ENCODE assay signal across 1 cellular context in the genomic region with DNA sequence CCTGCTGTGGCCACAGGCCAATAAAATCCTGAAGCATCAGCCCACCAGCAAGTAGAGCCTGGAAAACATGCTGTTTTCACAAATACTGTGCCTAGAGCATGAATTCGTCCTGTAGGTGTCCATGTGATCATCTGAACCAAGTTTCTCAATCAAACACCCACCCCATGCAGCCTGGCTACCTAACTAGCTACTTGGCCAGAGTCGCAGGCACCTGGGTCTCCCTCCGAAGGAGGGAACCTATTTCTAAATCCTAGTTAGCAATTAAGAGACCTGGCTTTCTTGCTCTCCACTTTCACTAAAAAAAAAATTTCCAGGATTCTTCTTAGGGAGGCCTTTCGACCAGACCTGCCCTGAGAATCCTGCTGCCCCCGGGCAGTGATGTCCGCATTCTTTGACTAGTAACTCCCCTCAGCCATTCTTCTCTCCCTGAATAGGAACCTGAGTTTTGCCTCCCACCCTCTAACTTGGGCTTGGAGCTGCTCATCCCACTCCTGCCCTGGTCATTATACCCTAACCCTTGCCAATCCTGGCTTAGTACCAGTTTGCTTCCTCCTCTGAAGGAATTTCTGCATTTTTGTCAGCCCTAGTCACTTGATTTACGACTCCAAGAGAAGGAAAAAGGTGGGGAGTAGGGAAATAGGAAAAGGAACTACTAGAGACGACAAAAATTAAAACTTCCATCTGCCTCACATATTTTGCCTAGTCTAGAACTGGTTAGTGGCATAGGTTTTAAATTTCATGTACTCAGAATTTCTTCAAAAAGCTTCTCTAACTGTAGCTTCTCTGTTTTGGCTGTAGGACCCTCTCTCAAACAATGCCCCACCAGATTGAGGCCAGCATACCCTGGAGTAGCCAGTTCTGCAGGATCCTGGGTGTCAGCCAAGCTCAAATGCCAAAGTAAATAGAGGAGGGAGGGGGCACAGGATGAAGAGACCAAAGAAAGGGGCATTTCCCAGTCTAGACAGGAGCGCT.
A peak's percentile ranks its signal among the peaks of the same experiment; 100 is the strongest.
TF ChIP-seq lines count a peak whose summit lies in the region.

No MANE protein-coding gene starts in this region.

TF ChIP-seq in HepG2, 621 proteins besides CTCF, POLR2A, EP300 and RAD21 (continues in another document):
- TF ChIP-seq PHF8 (CRISPR knock-in tag; IDR thresholded peaks at IDR 0.05), result peak; percentile 8; the same call in 1 of the 2 replicates
- TF ChIP-seq TRIM24 (CRISPR knock-in tag; IDR thresholded peaks at IDR 0.05), result no peak
- peak; percentile 54 for TF ChIP-seq TEAD3 (CRISPR knock-in tag; optimal IDR thresholded peaks at IDR 0.05; ENCODE audit: borderline replicate concordance)
- TF ChIP-seq, protein P1, sequence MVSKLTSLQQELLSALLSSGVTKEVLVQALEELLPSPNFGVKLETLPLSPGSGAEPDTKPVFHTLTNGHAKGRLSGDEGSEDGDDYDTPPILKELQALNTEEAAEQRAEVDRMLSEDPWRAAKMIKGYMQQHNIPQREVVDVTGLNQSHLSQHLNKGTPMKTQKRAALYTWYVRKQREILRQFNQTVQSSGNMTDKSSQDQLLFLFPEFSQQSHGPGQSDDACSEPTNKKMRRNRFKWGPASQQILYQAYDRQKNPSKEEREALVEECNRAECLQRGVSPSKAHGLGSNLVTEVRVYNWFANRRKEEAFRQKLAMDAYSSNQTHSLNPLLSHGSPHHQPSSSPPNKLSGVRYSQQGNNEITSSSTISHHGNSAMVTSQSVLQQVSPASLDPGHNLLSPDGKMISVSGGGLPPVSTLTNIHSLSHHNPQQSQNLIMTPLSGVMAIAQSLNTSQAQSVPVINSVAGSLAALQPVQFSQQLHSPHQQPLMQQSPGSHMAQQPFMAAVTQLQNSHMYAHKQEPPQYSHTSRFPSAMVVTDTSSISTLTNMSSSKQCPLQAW (CRISPR knock-in tag; IDR thresholded peaks at IDR 0.05), result peak; percentile 49; the same call in 1 of the 2 replicates
- TF ChIP-seq ZNF512 (CRISPR knock-in tag; IDR thresholded peaks at IDR 0.05), result no peak
- TF ChIP-seq ZNF850 (CRISPR knock-in tag; conservative IDR thresholded peaks at IDR 0.05), result 0 out of 2 replicates have a peak, but pooled peaks have one; percentile 35
- TF ChIP-seq SOX5 (CRISPR knock-in tag; IDR thresholded peaks at IDR 0.05; ENCODE audit: borderline replicate concordance), result 0 out of 2 replicates have a peak, but pooled peaks have one; percentile 11
- TF ChIP-seq ZBTB37 (CRISPR knock-in tag; IDR thresholded peaks at IDR 0.05), result peak; percentile 78; the same call in 1 of the 2 replicates
- TF ChIP-seq RBM22 (optimal IDR thresholded peaks at IDR 0.05; ENCODE audit: low read length), result no peak
- TF ChIP-seq SIX1 (CRISPR knock-in tag; IDR thresholded peaks at IDR 0.05; ENCODE audit: borderline replicate concordance), result peak; percentile 39; the same call in 1 of the 2 replicates
- peak; percentile 23; the same call in 1 of the 2 replicates for TF ChIP-seq FOSL2 (CRISPR knock-in tag; IDR thresholded peaks at IDR 0.05)
- no peak for TF ChIP-seq ZNF547 (CRISPR knock-in tag; IDR thresholded peaks at IDR 0.05)
- TF ChIP-seq NR1H2 (CRISPR knock-in tag; IDR thresholded peaks at IDR 0.05; ENCODE audit: borderline replicate concordance, low read depth), result no peak
- TF ChIP-seq BCL6 (CRISPR knock-in tag; IDR thresholded peaks at IDR 0.05), result no peak
- no peak for TF ChIP-seq ZNF556 (CRISPR knock-in tag; IDR thresholded peaks at IDR 0.05; ENCODE audit: borderline replicate concordance)
- TF ChIP-seq ZBTB33 (CRISPR knock-in tag; IDR thresholded peaks at IDR 0.05), result no peak
- 0 out of 2 replicates have a peak, but pooled peaks have one; percentile 17 for TF ChIP-seq RXRB (CRISPR knock-in tag; IDR thresholded peaks at IDR 0.05; ENCODE audit: borderline replicate concordance)
- TF ChIP-seq, protein P2, sequence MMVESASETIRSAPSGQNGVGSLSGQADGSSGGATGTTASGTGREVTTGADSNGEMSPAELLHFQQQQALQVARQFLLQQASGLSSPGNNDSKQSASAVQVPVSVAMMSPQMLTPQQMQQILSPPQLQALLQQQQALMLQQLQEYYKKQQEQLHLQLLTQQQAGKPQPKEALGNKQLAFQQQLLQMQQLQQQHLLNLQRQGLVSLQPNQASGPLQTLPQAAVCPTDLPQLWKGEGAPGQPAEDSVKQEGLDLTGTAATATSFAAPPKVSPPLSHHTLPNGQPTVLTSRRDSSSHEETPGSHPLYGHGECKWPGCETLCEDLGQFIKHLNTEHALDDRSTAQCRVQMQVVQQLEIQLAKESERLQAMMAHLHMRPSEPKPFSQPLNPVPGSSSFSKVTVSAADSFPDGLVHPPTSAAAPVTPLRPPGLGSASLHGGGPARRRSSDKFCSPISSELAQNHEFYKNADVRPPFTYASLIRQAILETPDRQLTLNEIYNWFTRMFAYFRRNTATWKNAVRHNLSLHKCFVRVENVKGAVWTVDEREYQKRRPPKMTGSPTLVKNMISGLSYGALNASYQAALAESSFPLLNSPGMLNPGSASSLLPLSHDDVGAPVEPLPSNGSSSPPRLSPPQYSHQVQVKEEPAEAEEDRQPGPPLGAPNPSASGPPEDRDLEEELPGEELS (CRISPR knock-in tag; IDR thresholded peaks at IDR 0.05), result peak; percentile 45; the same call in 1 of the 2 replicates
- peak; percentile 56 for TF ChIP-seq XRCC5 (optimal IDR thresholded peaks at IDR 0.05; ENCODE audit: low read length)
- TF ChIP-seq ZNF558 (CRISPR knock-in tag; IDR thresholded peaks at IDR 0.05; ENCODE audit: borderline replicate concordance), result no peak
- TF ChIP-seq RXRA (CRISPR knock-in tag; IDR thresholded peaks at IDR 0.05), result no peak
- TF ChIP-seq FOXA1 (IDR thresholded peaks at IDR 0.05), result no peak
- peak; percentile 93 for TF ChIP-seq FOXA1 (CRISPR knock-in tag; IDR thresholded peaks at IDR 0.05)
- TF ChIP-seq SOX6 (IDR thresholded peaks at IDR 0.05), result no peak
- peak; percentile 38; the same call in 1 of the 2 replicates for TF ChIP-seq SOX6 (CRISPR knock-in tag; IDR thresholded peaks at IDR 0.05)
- TF ChIP-seq ZNF256 (CRISPR knock-in tag; conservative IDR thresholded peaks at IDR 0.05), result no peak
- TF ChIP-seq, protein P3, sequence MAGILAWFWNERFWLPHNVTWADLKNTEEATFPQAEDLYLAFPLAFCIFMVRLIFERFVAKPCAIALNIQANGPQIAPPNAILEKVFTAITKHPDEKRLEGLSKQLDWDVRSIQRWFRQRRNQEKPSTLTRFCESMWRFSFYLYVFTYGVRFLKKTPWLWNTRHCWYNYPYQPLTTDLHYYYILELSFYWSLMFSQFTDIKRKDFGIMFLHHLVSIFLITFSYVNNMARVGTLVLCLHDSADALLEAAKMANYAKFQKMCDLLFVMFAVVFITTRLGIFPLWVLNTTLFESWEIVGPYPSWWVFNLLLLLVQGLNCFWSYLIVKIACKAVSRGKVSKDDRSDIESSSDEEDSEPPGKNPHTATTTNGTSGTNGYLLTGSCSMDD (CRISPR knock-in tag; IDR thresholded peaks at IDR 0.05), result no peak
- TF ChIP-seq MAZ (IDR thresholded peaks at IDR 0.05; ENCODE audit: borderline replicate concordance, low read depth, low read length), result no peak
- TF ChIP-seq MAZ (CRISPR knock-in tag; IDR thresholded peaks at IDR 0.05; ENCODE audit: low read depth), result peak; percentile 44; the same call in 1 of the 2 replicates
- 0 out of 2 replicates have a peak, but pooled peaks have one; percentile 15 for TF ChIP-seq ZNF501 (CRISPR knock-in tag; IDR thresholded peaks at IDR 0.05)
- TF ChIP-seq CC2D1A (CRISPR knock-in tag; IDR thresholded peaks at IDR 0.05), result no peak
- TF ChIP-seq HNRNPL (IDR thresholded peaks at IDR 0.05; ENCODE audit: low read depth, low read length), result no peak
- 0 out of 2 replicates have a peak, but pooled peaks have one; percentile 51 for TF ChIP-seq ZNF816 (CRISPR knock-in tag; IDR thresholded peaks at IDR 0.05; ENCODE audit: borderline replicate concordance)
- 0 out of 2 replicates have a peak, but pooled peaks have one; percentile 18 for TF ChIP-seq MED1 (CRISPR knock-in tag; IDR thresholded peaks at IDR 0.05)
- peak; percentile 30 for TF ChIP-seq U2AF1 (optimal IDR thresholded peaks at IDR 0.05; ENCODE audit: low read depth, low read length)
- TF ChIP-seq FOXA3 (CRISPR knock-in tag; IDR thresholded peaks at IDR 0.05), result peak; percentile 93
- TF ChIP-seq, protein P4, sequence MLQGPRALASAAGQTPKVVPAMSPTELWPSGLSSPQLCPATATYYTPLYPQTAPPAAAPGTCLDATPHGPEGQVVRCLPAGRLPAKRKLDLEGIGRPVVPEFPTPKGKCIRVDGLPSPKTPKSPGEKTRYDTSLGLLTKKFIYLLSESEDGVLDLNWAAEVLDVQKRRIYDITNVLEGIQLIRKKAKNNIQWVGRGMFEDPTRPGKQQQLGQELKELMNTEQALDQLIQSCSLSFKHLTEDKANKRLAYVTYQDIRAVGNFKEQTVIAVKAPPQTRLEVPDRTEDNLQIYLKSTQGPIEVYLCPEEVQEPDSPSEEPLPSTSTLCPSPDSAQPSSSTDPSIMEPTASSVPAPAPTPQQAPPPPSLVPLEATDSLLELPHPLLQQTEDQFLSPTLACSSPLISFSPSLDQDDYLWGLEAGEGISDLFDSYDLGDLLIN (CRISPR knock-in tag; IDR thresholded peaks at IDR 0.05; ENCODE audit: borderline replicate concordance), result no peak
- peak; percentile 65; the same call in 1 of the 2 replicates for TF ChIP-seq ZBTB7B (CRISPR knock-in tag; IDR thresholded peaks at IDR 0.05)
- TF ChIP-seq POGZ (CRISPR knock-in tag; IDR thresholded peaks at IDR 0.05), result peak; percentile 41; the same call in 1 of the 2 replicates
- TF ChIP-seq ZNF780A (CRISPR knock-in tag; IDR thresholded peaks at IDR 0.05), result no peak
- TF ChIP-seq GATAD2A (CRISPR knock-in tag; IDR thresholded peaks at IDR 0.05), result peak; percentile 63
- TF ChIP-seq PAXIP1 (CRISPR knock-in tag; conservative IDR thresholded peaks at IDR 0.05), result peak; percentile 42
